8 cellular contexts compared by ENCODE assay signal in the genomic region with DNA sequence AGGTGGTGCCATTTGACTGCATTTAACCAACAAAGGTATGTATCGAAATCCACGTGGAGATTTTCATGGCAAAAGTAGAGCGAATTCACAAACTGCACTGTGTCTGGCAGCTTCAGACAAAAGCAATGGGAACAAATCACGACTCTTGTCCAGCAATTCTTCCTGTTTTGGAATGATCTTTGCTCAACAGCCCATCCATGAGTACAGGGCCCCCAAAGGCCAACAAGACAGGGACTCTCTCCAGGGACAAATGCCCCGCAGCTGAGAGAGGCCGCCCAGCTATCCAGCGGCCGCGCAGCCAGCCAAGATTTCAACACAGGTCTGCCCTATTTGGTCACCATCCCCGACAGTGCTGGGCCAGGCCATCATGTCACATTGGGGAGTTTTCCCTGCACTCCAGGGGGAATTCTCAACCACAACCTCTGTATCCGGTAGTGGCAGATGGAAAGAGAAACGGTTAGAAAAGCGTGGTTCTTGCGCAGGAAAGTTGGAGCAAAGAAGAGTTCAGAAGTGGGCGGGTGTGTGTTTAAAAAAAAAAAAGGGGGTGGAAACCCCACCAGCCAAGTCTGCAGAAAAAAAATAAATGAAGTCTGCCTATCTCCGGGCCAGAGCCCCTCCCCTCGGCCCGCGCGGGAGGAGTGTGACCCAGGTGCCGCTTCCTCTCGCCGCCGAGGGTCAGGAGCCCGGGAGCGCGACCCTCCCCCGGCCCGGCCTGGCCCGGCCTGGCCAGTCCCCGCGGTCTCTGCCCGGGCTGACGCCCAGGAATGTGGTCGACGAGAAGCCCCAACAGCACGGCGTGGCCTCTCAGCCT. TPM values are rescaled to one million over a fixed set of nuclear protein-coding genes. Genes with fewer than 3 reads are reported as not detected.
DNase-seq lines count a peak whose midpoint lies in the region; ATAC-seq and TF ChIP-seq lines count a peak whose summit lies in the region.

A gene with protein sequence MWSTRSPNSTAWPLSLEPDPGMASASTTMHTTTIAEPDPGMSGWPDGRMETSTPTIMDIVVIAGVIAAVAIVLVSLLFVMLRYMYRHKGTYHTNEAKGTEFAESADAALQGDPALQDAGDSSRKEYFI (plus strand): TSS at position 659 of the 811 bp plus-strand sequence. CDS start 106 bp downstream, at position 765.

- no CpG with 5 or more reads among the region's 38 CpGs for WGBS in H9 (ENCODE audit: extremely low coverage, insufficient read length, low lambda C conversion rate)
- 5 to 6% methylated on average over 19 to 22 of the region's 38 CpGs for WGBS in gastroesophageal sphincter (ENCODE audit: low coverage in 1 of 2), 2 donors

- peaks cover 3% of the 10 kb centered on the region in 2 experiments; a peak in 3 of 5 replicates for H3K9me3 Mint-ChIP-seq in H9

- no peak within 1 kb of the TSS for H3K27ac ChIP-seq in H9 (ENCODE audit: insufficient read length, low read depth, low read length)
- peak within 1 kb of the TSS; percentile 91 for H3K27ac ChIP-seq in MM.1S (ENCODE audit: low read length)
- H3K27ac ChIP-seq in gastroesophageal sphincter: peak within 1 kb of the TSS; percentile 79 to 99 (median 98)
- H3K27ac ChIP-seq in neutrophil: peak within 1 kb of the TSS; percentile 92

- peaks cover 35% of the 10 kb centered on the region for H3F3A ChIP-seq in MM.1S (ENCODE audit: insufficient read depth, low read length)

- DNase-seq in GM10266 (ENCODE audit: extremely low spot score): peak; percentile 76
- peak; percentile 54 for DNase-seq in H9
- DNase-seq in MM.1S: peak; percentile 54
- peak in 3 of 4 experiments; percentile 12 to 41 (median 19) for DNase-seq in activated naive CD4-positive, alpha-beta T cell (lab: John Stamatoyannopoulos, UW)
- DNase-seq in HT-29 (ENCODE audit: low spot score): no peak
- no peak for DNase-seq in D341Med (ENCODE audit: low spot score)

- H3K9me3 ChIP-seq in H9 (ENCODE audit: control insufficient read depth, low read depth, low read length) (no peaks in the 10 kb centered on the region), MM.1S (replicated peaks; ENCODE audit: insufficient read depth, low read length) (no peaks in the 10 kb centered on the region), gastroesophageal sphincter (no peaks in the 10 kb centered on the region), neutrophil (no peaks in the 10 kb centered on the region)

- no peak within 1 kb of the TSS for H3K56ac ChIP-seq in H9 (ENCODE audit: insufficient read length, low read depth, low read length)

- no peak within 1 kb of the TSS for H4K8ac ChIP-seq in H9 (replicated peaks; ENCODE audit: insufficient read length, low read depth, low read length)

- H2BK20ac ChIP-seq in H9 (ENCODE audit: low read depth, low read length, poor library complexity, severe bottlenecking): no peak within 1 kb of the TSS

- H3K23me2 ChIP-seq in H9 (ENCODE audit: insufficient read length, low read depth, low read length, poor library complexity, severe bottlenecking): peaks cover 19% of the 10 kb centered on the region

- H3K4me3 ChIP-seq in MM.1S (ENCODE audit: low read length): peak within 1 kb of the TSS; percentile 86
- H3K4me3 ChIP-seq in gastroesophageal sphincter: peak within 1 kb of the TSS; percentile 46 to 82
- peak within 1 kb of the TSS; percentile 59 to 90 for H3K4me3 ChIP-seq in neutrophil (ENCODE audit: low read depth in 1 of 2, low read length in 1 of 2)

- peaks cover 34 to 37% of the 10 kb centered on the region in 2 experiments for H3K4me1 Mint-ChIP-seq in H9

- no peak within 1 kb of the TSS for H2AK5ac ChIP-seq in H9 (ENCODE audit: insufficient read length, low read length)

- H2BK5ac ChIP-seq in H9 (ENCODE audit: insufficient read length, low read length): no peak within 1 kb of the TSS

- TF ChIP-seq POLR2A in gastroesophageal sphincter (IDR thresholded peaks at IDR 0.05): no peak

- H3K4ac ChIP-seq in H9 (ENCODE audit: low read depth, low read length): no peak within 1 kb of the TSS

- TF ChIP-seq EP300 in gastroesophageal sphincter (IDR thresholded peaks at IDR 0.05): no peak

- no peaks in the 10 kb centered on the region for H4K20me1 ChIP-seq in H9 (ENCODE audit: control insufficient read depth, insufficient read depth, insufficient read length)
- no peaks in the 10 kb centered on the region for H4K20me1 ChIP-seq in MM.1S (ENCODE audit: insufficient read depth, low read length)

- H3K9ac ChIP-seq in H9 (ENCODE audit: extremely low read depth, insufficient read length, low read length): peak within 1 kb of the TSS; percentile 46
- H3K9ac ChIP-seq in MM.1S (ENCODE audit: low read length): peak within 1 kb of the TSS; percentile 94

- no peaks in the 10 kb centered on the region for H3K9me2 ChIP-seq in MM.1S (replicated peaks; ENCODE audit: insufficient read depth, low read length)

- H3K4me1 ChIP-seq in H9 (ENCODE audit: insufficient read depth, low read length): peaks cover 8% of the 10 kb centered on the region
- H3K4me1 ChIP-seq in MM.1S (ENCODE audit: low read length): peaks cover 26% of the 10 kb centered on the region
- H3K4me1 ChIP-seq in gastroesophageal sphincter: peaks cover 3 to 50% (median 32%) of the 10 kb centered on the region in 3 donors
- H3K4me1 ChIP-seq in neutrophil (ENCODE audit: control insufficient read depth in 1 of 2, insufficient read depth in 1 of 2, low read depth in 1 of 2, low read length in 1 of 2): peaks cover 52 to 57% of the 10 kb centered on the region in 2 experiments

- no peak within 1 kb of the TSS for H2AFZ ChIP-seq in H9 (ENCODE audit: low read length)
- peak within 1 kb of the TSS; percentile 82 for H2AFZ ChIP-seq in MM.1S (ENCODE audit: low read length)

- H4K5ac ChIP-seq in H9 (ENCODE audit: insufficient read length, low read depth, low read length): no peak within 1 kb of the TSS

- H2BK120ac ChIP-seq in H9 (ENCODE audit: low read depth, low read length, poor library complexity, severe bottlenecking): no peak within 1 kb of the TSS

- peak within 1 kb of the TSS; percentile 77 to 86 for H3K4me3 Mint-ChIP-seq in H9

- H2BK12ac ChIP-seq in H9 (ENCODE audit: insufficient read length, low read depth, low read length): no peak within 1 kb of the TSS

- 0 out of 2 replicates have a peak, but pooled peaks cover 2% of the 10 kb centered on the region for H3K79me2 ChIP-seq in H9 (ENCODE audit: insufficient read depth, low read length)
- H3K79me2 ChIP-seq in MM.1S (ENCODE audit: low read length): peaks cover 46% of the 10 kb centered on the region

- H3K4me2 ChIP-seq in H9 (ENCODE audit: insufficient read depth, insufficient read length, low read length): peak within 1 kb of the TSS; percentile 62
- peak within 1 kb of the TSS; percentile 87 for H3K4me2 ChIP-seq in MM.1S (ENCODE audit: low read depth, low read length)

- TF ChIP-seq CTCF in GM10266 (IDR thresholded peaks at IDR 0.05; ENCODE audit: control insufficient read depth, insufficient read depth, low read depth, missing control alignments) (no peak), H9 (conservative IDR thresholded peaks at IDR 0.05) (no peak), MM.1S (IDR thresholded peaks at IDR 0.05; ENCODE audit: low read length) (no peak), gastroesophageal sphincter (IDR thresholded peaks at IDR 0.05) (no peak), neutrophil (IDR thresholded peaks at IDR 0.05) (no peak)

- H3K23ac ChIP-seq in H9 (ENCODE audit: insufficient read length, low read depth, low read length): no peak within 1 kb of the TSS

- no peaks in the 10 kb centered on the region for H3K79me1 ChIP-seq in H9 (ENCODE audit: insufficient read depth, low read depth, low read length, poor library complexity, severe bottlenecking)

- peak within 1 kb of the TSS in 2 of 3 experiments; percentile 20 to 61; a peak in 5 of 7 replicates for H3K27ac Mint-ChIP-seq in H9

- no peak within 1 kb of the TSS for H3T11ph ChIP-seq in H9 (ENCODE audit: low read length)

- peaks cover 20% of the 10 kb centered on the region for H3K27me3 Mint-ChIP-seq in H9 (ENCODE audit: low read depth)

- no peaks in the 10 kb centered on the region for H3K36me3 Mint-ChIP-seq in H9 (ENCODE audit: insufficient read depth in 1 of 3, low read depth in 3 of 3)

- no peak within 1 kb of the TSS for H4K91ac ChIP-seq in H9 (ENCODE audit: insufficient read length, low read depth, low read length)

- peak; percentile 64 for ATAC-seq in gastroesophageal sphincter

- H3K18ac ChIP-seq in H9 (ENCODE audit: insufficient read length, low read depth, low read length): peak within 1 kb of the TSS; percentile 74

- H3K14ac ChIP-seq in H9 (ENCODE audit: insufficient read depth, low read length): peak within 1 kb of the TSS; percentile 83

- no peaks in the 10 kb centered on the region for H3K36me3 ChIP-seq in MM.1S (replicated peaks; ENCODE audit: insufficient read depth, low read length)
- H3K36me3 ChIP-seq in gastroesophageal sphincter: no peaks in the 10 kb centered on the region
- H3K36me3 ChIP-seq in neutrophil: no peaks in the 10 kb centered on the region

- H3K27me3 ChIP-seq in H9 (ENCODE audit: insufficient read depth, low read length) (no peaks in the 10 kb centered on the region), MM.1S (replicated peaks; ENCODE audit: insufficient read depth, low read length) (no peaks in the 10 kb centered on the region), gastroesophageal sphincter (no peaks in the 10 kb centered on the region), neutrophil (no peaks in the 10 kb centered on the region)

- no peak within 1 kb of the TSS for H2BK15ac ChIP-seq in H9 (ENCODE audit: low read depth, low read length)

RNA-seq across cellular contexts. Expression of the gene that starts here (rescaled TPM):
- total RNA-seq in H9 (2021) (13.6 and 14.0 TPM in 2 replicates), gastroesophageal sphincter (100 to 1,000 TPM in 2 of 4 donors, 10 to 100 TPM in 2; 93.4 to 151 (median 108) TPM)
- total RNA-seq in HT-29 (2014; rRNA removed; shearing (Covaris generic)): not detected in 2 replicates

Comparison
In these comparisons a context has a peak if more than half of its experiments do, and no peak if none do; other contexts are left out.
1. RNA of the gene that starts here (total RNA-seq): 93.4 to 151 TPM in gastroesophageal sphincter and 13.6 to 14.0 TPM in H9; not detected in HT-29; every median in the first group is over 10 times any median in the second.
2. DNase-seq: peak in GM10266 (single experiment), H9 (single experiment), MM.1S (single experiment) and activated naive CD4-positive, alpha-beta T cell (3 of 4); none in HT-29 (single experiment) and D341Med (single experiment).
3. Peak in every context shown above with its lines, with median percentiles within 50 percentile points of each other: H3K4me3 ChIP-seq.